Comparison of ENCODE assay signal across 1 cellular context in the genomic region with DNA sequence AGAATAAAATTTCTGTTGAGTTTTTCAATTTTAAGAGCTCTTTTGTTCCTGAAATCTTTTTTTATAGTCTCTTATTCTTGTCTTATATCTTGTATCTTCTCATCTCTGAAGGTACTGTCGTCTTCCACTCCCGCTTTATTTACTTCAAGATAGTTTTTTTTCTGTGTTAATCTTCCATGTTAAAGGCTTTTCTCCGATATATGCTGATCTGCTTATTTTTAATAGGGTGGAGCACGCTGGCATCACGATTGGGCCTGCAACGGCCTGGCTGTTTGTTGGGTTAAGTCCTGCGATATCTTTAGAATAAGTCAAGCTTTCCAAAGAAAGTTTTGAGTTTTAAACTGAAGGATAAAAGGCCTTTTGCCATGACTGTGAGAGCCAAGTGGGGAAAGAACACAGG.
TF ChIP-seq lines count a peak whose summit lies in the region.

No MANE protein-coding gene starts in this region.

TF ChIP-seq in WTC11, 78 proteins besides CTCF, POLR2A, EP300 and RAD21 (continued from another document):
- TF ChIP-seq, protein P1, sequence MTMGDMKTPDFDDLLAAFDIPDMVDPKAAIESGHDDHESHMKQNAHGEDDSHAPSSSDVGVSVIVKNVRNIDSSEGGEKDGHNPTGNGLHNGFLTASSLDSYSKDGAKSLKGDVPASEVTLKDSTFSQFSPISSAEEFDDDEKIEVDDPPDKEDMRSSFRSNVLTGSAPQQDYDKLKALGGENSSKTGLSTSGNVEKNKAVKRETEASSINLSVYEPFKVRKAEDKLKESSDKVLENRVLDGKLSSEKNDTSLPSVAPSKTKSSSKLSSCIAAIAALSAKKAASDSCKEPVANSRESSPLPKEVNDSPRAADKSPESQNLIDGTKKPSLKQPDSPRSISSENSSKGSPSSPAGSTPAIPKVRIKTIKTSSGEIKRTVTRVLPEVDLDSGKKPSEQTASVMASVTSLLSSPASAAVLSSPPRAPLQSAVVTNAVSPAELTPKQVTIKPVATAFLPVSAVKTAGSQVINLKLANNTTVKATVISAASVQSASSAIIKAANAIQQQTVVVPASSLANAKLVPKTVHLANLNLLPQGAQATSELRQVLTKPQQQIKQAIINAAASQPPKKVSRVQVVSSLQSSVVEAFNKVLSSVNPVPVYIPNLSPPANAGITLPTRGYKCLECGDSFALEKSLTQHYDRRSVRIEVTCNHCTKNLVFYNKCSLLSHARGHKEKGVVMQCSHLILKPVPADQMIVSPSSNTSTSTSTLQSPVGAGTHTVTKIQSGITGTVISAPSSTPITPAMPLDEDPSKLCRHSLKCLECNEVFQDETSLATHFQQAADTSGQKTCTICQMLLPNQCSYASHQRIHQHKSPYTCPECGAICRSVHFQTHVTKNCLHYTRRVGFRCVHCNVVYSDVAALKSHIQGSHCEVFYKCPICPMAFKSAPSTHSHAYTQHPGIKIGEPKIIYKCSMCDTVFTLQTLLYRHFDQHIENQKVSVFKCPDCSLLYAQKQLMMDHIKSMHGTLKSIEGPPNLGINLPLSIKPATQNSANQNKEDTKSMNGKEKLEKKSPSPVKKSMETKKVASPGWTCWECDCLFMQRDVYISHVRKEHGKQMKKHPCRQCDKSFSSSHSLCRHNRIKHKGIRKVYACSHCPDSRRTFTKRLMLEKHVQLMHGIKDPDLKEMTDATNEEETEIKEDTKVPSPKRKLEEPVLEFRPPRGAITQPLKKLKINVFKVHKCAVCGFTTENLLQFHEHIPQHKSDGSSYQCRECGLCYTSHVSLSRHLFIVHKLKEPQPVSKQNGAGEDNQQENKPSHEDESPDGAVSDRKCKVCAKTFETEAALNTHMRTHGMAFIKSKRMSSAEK (CRISPR knock-in tag; IDR thresholded peaks at IDR 0.05; ENCODE audit: borderline replicate concordance) = no peak
- TF ChIP-seq OVOL2 (CRISPR knock-in tag; IDR thresholded peaks at IDR 0.05; ENCODE audit: borderline replicate concordance) (no peak), JAZF1 (CRISPR knock-in tag; IDR thresholded peaks at IDR 0.05) (no peak)
- TF ChIP-seq, protein P2, sequence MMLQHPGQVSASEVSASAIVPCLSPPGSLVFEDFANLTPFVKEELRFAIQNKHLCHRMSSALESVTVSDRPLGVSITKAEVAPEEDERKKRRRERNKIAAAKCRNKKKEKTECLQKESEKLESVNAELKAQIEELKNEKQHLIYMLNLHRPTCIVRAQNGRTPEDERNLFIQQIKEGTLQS (CRISPR knock-in tag; conservative IDR thresholded peaks at IDR 0.05) = no peak
TF ChIP-seq in WTC11: peak in this region for 0.
